In genomic region chr17:82094931-82095776, GRCh38 we compare ENCODE assay signal across 14 cellular contexts. TPM values are rescaled to one million over a fixed set of nuclear protein-coding genes. Genes with fewer than 3 reads are reported as not detected.
DNase-seq lines count a peak whose midpoint lies in the region; ATAC-seq and TF ChIP-seq lines count a peak whose summit lies in the region.
"Had no signal": no experiment of that assay in that cellular context is flagged by ENCODE, and none has a peak within 500 bp of the region (broad histone marks: within the 10 kb centered on the region; RNA-seq: fewer than 3 reads in every experiment).

No MANE protein-coding gene starts in this region.

- no peak overlapping the region for H3K18ac ChIP-seq in mesendoderm (ENCODE audit: low read length)

- H3K23ac ChIP-seq in mesendoderm (ENCODE audit: low read length), result no peak overlapping the region

- H3K56ac ChIP-seq in mesendoderm (ENCODE audit: low read length), result peak overlapping the region; percentile 93

- CTCF ChIA-PET in A673 (lab: Charles Lee), result no interaction called here

- H3K4me1 Mint-ChIP-seq in GM23338, result peaks cover 7% of the 10 kb centered on the region
- peaks cover 7% of the 10 kb centered on the region for H3K4me1 Mint-ChIP-seq in activated naive CD8-positive, alpha-beta T cell treated with anti-CD3 and anti-CD28 coated beads for 36 hours
- H3K4me1 Mint-ChIP-seq in stimulated activated memory B cell treated with anti-CD40 and anti-IgM and Interleukin-4, amounts not matched to agents 10 μg/mL and 1 μg/mL and 100 μg/mL, for 72 hours, result peaks cover 24% of the 10 kb centered on the region

- 0 out of 2 replicates have a peak, but pooled peaks cover 17% of the 10 kb centered on the region for H3F3A ChIP-seq in GM23338 (replicated peaks; ENCODE audit: low read depth)

- POLR2A ChIA-PET in A673 (lab: Charles Lee; ENCODE audit: low non-redundant PET), result no interaction called here

- peaks cover 10% of the 10 kb centered on the region for H3K27me3 Mint-ChIP-seq in GM23338 (ENCODE audit: insufficient read depth, low read depth, poor library complexity)
- no peaks in the 10 kb centered on the region for H3K27me3 Mint-ChIP-seq in activated naive CD8-positive, alpha-beta T cell treated with anti-CD3 and anti-CD28 coated beads for 36 hours
- H3K27me3 Mint-ChIP-seq in stimulated activated memory B cell treated with anti-CD40 and anti-IgM and Interleukin-4, amounts not matched to agents 10 μg/mL and 1 μg/mL and 100 μg/mL, for 72 hours, result no peaks in the 10 kb centered on the region
- H3K27me3 Mint-ChIP-seq: IgD-negative memory B cell had no signal

- no peak overlapping the region for H3K27ac Mint-ChIP-seq in GM23338
- no peak overlapping the region for H3K27ac Mint-ChIP-seq in activated naive CD8-positive, alpha-beta T cell treated with anti-CD3 and anti-CD28 coated beads for 36 hours
- no peak overlapping the region for H3K27ac Mint-ChIP-seq in stimulated activated memory B cell treated with anti-CD40 and anti-IgM and Interleukin-4, amounts not matched to agents 10 μg/mL and 1 μg/mL and 100 μg/mL, for 72 hours

- H2BK5ac ChIP-seq in mesendoderm (ENCODE audit: low read length), result no peak overlapping the region

- H4K8ac ChIP-seq in mesendoderm (ENCODE audit: low read depth, low read length), result no peak overlapping the region

- H3K79me1 ChIP-seq in mesendoderm (ENCODE audit: low read length), result peaks cover 19% of the 10 kb centered on the region

- peaks cover 43% of the 10 kb centered on the region; the same call in 2 of the 3 replicates for H3K36me3 Mint-ChIP-seq in GM23338 (ENCODE audit: low read depth)
- peaks cover 11% of the 10 kb centered on the region for H3K36me3 Mint-ChIP-seq in activated naive CD8-positive, alpha-beta T cell treated with anti-CD3 and anti-CD28 coated beads for 36 hours
- peaks cover 15% of the 10 kb centered on the region for H3K36me3 Mint-ChIP-seq in stimulated activated memory B cell treated with anti-CD40 and anti-IgM and Interleukin-4, amounts not matched to agents 10 μg/mL and 1 μg/mL and 100 μg/mL, for 72 hours
- H3K36me3 Mint-ChIP-seq: IgD-negative memory B cell had no signal

- ATAC-seq in GM23338 (no peak), HG03565 (IDR thresholded peaks at IDR 0.05; ENCODE audit: unreplicated experiment) (no peak)
- ATAC-seq in stimulated activated memory B cell treated with anti-CD40 and anti-IgM and Interleukin-4, amounts not matched to agents 10 μg/mL and 1 μg/mL and 100 μg/mL, for 72 hours, result no peak
- ATAC-seq: left colon, SK-N-SH treated with all-trans-retinoic acid at 6 μM for 48 hours had no signal

- intact Hi-C loops in A673 (cut with micrococcal nuclease; ENCODE audit: unreplicated experiment), result loop anchor here (5.0 kb wide), 1 partner anchor 58 kb away; the partner anchor contains the start of gene DCXR

- H3K9ac ChIP-seq in mesendoderm (ENCODE audit: low read length), result peak overlapping the region; percentile 87

- no peaks in the 10 kb centered on the region for H3K27me3 ChIP-seq in A673 (replicated peaks; ENCODE audit: insufficient read depth, low read depth, low read length, poor library complexity)
- H3K27me3 ChIP-seq in GM23338 (ENCODE audit: insufficient read depth), result no peaks in the 10 kb centered on the region
- H3K27me3 ChIP-seq in mesendoderm (ENCODE audit: insufficient read depth, low read length, poor library complexity), result no peaks in the 10 kb centered on the region
- H3K27me3 ChIP-seq: cardiac muscle cell had no signal

- no peaks in the 10 kb centered on the region for H3K9me2 ChIP-seq in GM23338 (ENCODE audit: insufficient read depth)

- H2AFZ ChIP-seq in GM23338, result no peak overlapping the region

- no peak overlapping the region for H2BK120ac ChIP-seq in mesendoderm (ENCODE audit: low read depth, low read length)

- H4K20me1 ChIP-seq in GM23338 (replicated peaks; ENCODE audit: insufficient read depth), result peaks cover 33% of the 10 kb centered on the region

- H3K79me2 ChIP-seq in GM23338 (replicated peaks; ENCODE audit: insufficient read depth) (peaks cover 53% of the 10 kb centered on the region), mesendoderm (ENCODE audit: control insufficient read depth, insufficient read depth, low read length) (peaks cover 63% of the 10 kb centered on the region)

- H2BK15ac ChIP-seq in mesendoderm (replicated peaks; ENCODE audit: low read depth), result no peak overlapping the region

- H3K4me1 ChIP-seq in A673 (ENCODE audit: insufficient read depth, low read length, poor library complexity, severe bottlenecking) (peaks cover 22% of the 10 kb centered on the region), GM23338 (ENCODE audit: insufficient read depth) (peaks cover 18% of the 10 kb centered on the region), mesendoderm (ENCODE audit: control insufficient read depth, low read depth, low read length) (peaks cover 2% of the 10 kb centered on the region)

- H3K4ac ChIP-seq in mesendoderm (ENCODE audit: low read depth, low read length), result no peak overlapping the region

- no CpG with 5 or more reads among the region's 37 CpGs for WGBS in mesendoderm (ENCODE audit: extremely low coverage, insufficient coverage, low lambda C conversion rate)

- H3K36me3 ChIP-seq in A673 (ENCODE audit: insufficient read depth, low read length, poor library complexity, severe bottlenecking) (peaks cover 66% of the 10 kb centered on the region), GM23338 (ENCODE audit: insufficient read depth) (peaks cover 12% of the 10 kb centered on the region; the same call in 1 of the 2 replicates), mesendoderm (ENCODE audit: control insufficient read depth, insufficient read depth, low read length) (peaks cover 32% of the 10 kb centered on the region)

- H3K9me3 ChIP-seq in A673 (ENCODE audit: low read depth, low read length, poor library complexity, severe bottlenecking), result no peaks in the 10 kb centered on the region

- no peaks in the 10 kb centered on the region for H3K9me3 Mint-ChIP-seq in GM23338
- H3K9me3 Mint-ChIP-seq in activated naive CD8-positive, alpha-beta T cell treated with anti-CD3 and anti-CD28 coated beads for 36 hours, result no peaks in the 10 kb centered on the region
- H3K9me3 Mint-ChIP-seq in stimulated activated memory B cell treated with anti-CD40 and anti-IgM and Interleukin-4, amounts not matched to agents 10 μg/mL and 1 μg/mL and 100 μg/mL, for 72 hours, result no peaks in the 10 kb centered on the region
- H3K9me3 Mint-ChIP-seq: IgD-negative memory B cell had no signal

- peak overlapping the region; percentile 73; the same call in 1 of the 3 replicates for H3K4me3 Mint-ChIP-seq in GM23338
- peak overlapping the region; percentile 68 for H3K4me3 Mint-ChIP-seq in activated naive CD8-positive, alpha-beta T cell treated with anti-CD3 and anti-CD28 coated beads for 36 hours
- H3K4me3 Mint-ChIP-seq in stimulated activated memory B cell treated with anti-CD40 and anti-IgM and Interleukin-4, amounts not matched to agents 10 μg/mL and 1 μg/mL and 100 μg/mL, for 72 hours, result no peak overlapping the region

- H3K4me3 ChIP-seq in A673 (ENCODE audit: low read depth, low read length, poor library complexity, severe bottlenecking), result peak overlapping the region; percentile 99
- peak overlapping the region; percentile 88; the same call in 1 of the 2 replicates for H3K4me3 ChIP-seq in GM23338
- no peak overlapping the region for H3K4me3 ChIP-seq in mesendoderm (ENCODE audit: low read length)
- H3K4me3 ChIP-seq: cardiac muscle cell had no signal

- BruUV-seq in A673 (replicated peaks; lab: Mats Ljungman, UMichigan), result no TSS peak

- H2AK5ac ChIP-seq in mesendoderm (ENCODE audit: low read length), result no peak overlapping the region

- peak overlapping the region; percentile 91 for H3K4me2 ChIP-seq in GM23338
- peak overlapping the region; percentile 32 for H3K4me2 ChIP-seq in mesendoderm (ENCODE audit: low read length)

- H4K5ac ChIP-seq in mesendoderm (ENCODE audit: low read length), result no peak overlapping the region

- TF ChIP-seq CTCF in A673 (conservative IDR thresholded peaks at IDR 0.05; ENCODE audit: low read depth, low read length), result no peak
- no peak for TF ChIP-seq CTCF in GM23338 (conservative IDR thresholded peaks at IDR 0.05; ENCODE audit: low read depth in 2 of 2)

- DNase-seq in A673 (ENCODE audit: low spot score) (no peak), GM23338 (ENCODE audit: low spot score) (no peak), mesendoderm (no peak), islet precursor cell (no peak), NCI-H1436 (lab: John Stamatoyannopoulos, UW) (no peak)
- no peak for DNase-seq in activated naive CD8-positive, alpha-beta T cell treated with anti-CD3 and anti-CD28 coated beads for 36 hours
- DNase-seq: DMS 273 treated with DMSO at 0.1 percent for 48 hours, left colon, NCI-H2227 treated with DMSO at 0.1 percent for 48 hours had no signal

- H3K27ac ChIP-seq in A673 (ENCODE audit: low read depth, low read length, poor library complexity, severe bottlenecking) (peak overlapping the region; percentile 99), GM23338 (ENCODE audit: low read depth) (peak overlapping the region; percentile 59; the same call in 1 of the 2 replicates), mesendoderm (ENCODE audit: low read depth, low read length) (no peak overlapping the region)
- H3K27ac ChIP-seq: cardiac muscle cell had no signal

RNA-seq across cellular contexts. Expression of gene FASN, which starts 2.9 kb away (rescaled TPM):
- total RNA-seq in A673 (2021), result 591 and 676 TPM in 2 replicates
- total RNA-seq in GM23338 (2014; rRNA removed; shearing (Covaris generic)), result 692 and 849 TPM in 2 replicates
- polyA plus RNA-seq in GM23338 (2016; fragmentation: Nextera tagmentation; extraction: Ambion mirVana), result 110 and 120 TPM in 2 replicates
- 100 to 1,000 TPM; 282 to 287 TPM for total RNA-seq in activated naive CD8-positive, alpha-beta T cell treated with anti-CD3 and anti-CD28 coated beads for 36 hours
- 182 TPM for polyA plus RNA-seq in mesendoderm (2013, experiment 1 of 2)
- 181 TPM for polyA plus RNA-seq in mesendoderm (2013, experiment 2 of 2)

RNA-seq across cellular contexts. Expression of gene DUS1L, which starts 29.6 kb away (rescaled TPM):
- total RNA-seq in A673 (2021), result 139 and 143 TPM in 2 replicates
- 110 and 122 TPM in 2 replicates for total RNA-seq in GM23338 (2014; rRNA removed; shearing (Covaris generic))
- 66.0 and 105 TPM in 2 replicates for polyA plus RNA-seq in GM23338 (2016; fragmentation: Nextera tagmentation; extraction: Ambion mirVana)
- total RNA-seq in activated naive CD8-positive, alpha-beta T cell treated with anti-CD3 and anti-CD28 coated beads for 36 hours, result 100 to 1,000 TPM; 175 to 190 TPM
- polyA plus RNA-seq in mesendoderm (2013, experiment 1 of 2), result 35.4 TPM
- polyA plus RNA-seq in mesendoderm (2013, experiment 2 of 2), result 32.5 TPM

RNA-seq across cellular contexts. Expression of gene GPS1, which starts 43.5 kb away (rescaled TPM):
- total RNA-seq in A673 (2021), result 162 and 192 TPM in 2 replicates
- total RNA-seq in GM23338 (2014; rRNA removed; shearing (Covaris generic)), result 228 and 242 TPM in 2 replicates
- 136 and 148 TPM in 2 replicates for polyA plus RNA-seq in GM23338 (2016; fragmentation: Nextera tagmentation; extraction: Ambion mirVana)
- total RNA-seq in activated naive CD8-positive, alpha-beta T cell treated with anti-CD3 and anti-CD28 coated beads for 36 hours, result 100 to 1,000 TPM in 1 of 2 experiments, 10 to 100 TPM in 1; 94.2 to 103 TPM
- 88.2 TPM for polyA plus RNA-seq in mesendoderm (2013, experiment 1 of 2)
- 89.5 TPM for polyA plus RNA-seq in mesendoderm (2013, experiment 2 of 2)

RNA-seq across cellular contexts. Expression of gene RFNG, which starts 43.5 kb away (rescaled TPM):
- total RNA-seq in A673 (2021), result 31.5 and 39.4 TPM in 2 replicates
- 36.9 and 44.7 TPM in 2 replicates for total RNA-seq in GM23338 (2014; rRNA removed; shearing (Covaris generic))
- 18.0 and 18.9 TPM in 2 replicates for polyA plus RNA-seq in GM23338 (2016; fragmentation: Nextera tagmentation; extraction: Ambion mirVana)
- total RNA-seq in activated naive CD8-positive, alpha-beta T cell treated with anti-CD3 and anti-CD28 coated beads for 36 hours, result 10 to 100 TPM; 13.9 to 14.5 TPM
- 15.5 TPM for polyA plus RNA-seq in mesendoderm (2013, experiment 1 of 2)
- 14.9 TPM for polyA plus RNA-seq in mesendoderm (2013, experiment 2 of 2)

RNA-seq across cellular contexts. Expression of gene DCXR, which starts 57.7 kb away (rescaled TPM):
- 140 and 191 TPM in 2 replicates for total RNA-seq in A673 (2021)
- total RNA-seq in GM23338 (2014; rRNA removed; shearing (Covaris generic)), result 84.8 and 86.9 TPM in 2 replicates
- polyA plus RNA-seq in GM23338 (2016; fragmentation: Nextera tagmentation; extraction: Ambion mirVana), result 137 and 147 TPM in 2 replicates
- total RNA-seq in activated naive CD8-positive, alpha-beta T cell treated with anti-CD3 and anti-CD28 coated beads for 36 hours, result 100 to 1,000 TPM in 1 of 2 experiments, 10 to 100 TPM in 1; 93.3 to 104 TPM
- 34.8 TPM for polyA plus RNA-seq in mesendoderm (2013, experiment 1 of 2)
- polyA plus RNA-seq in mesendoderm (2013, experiment 2 of 2), result 34.4 TPM
